ENCODE assay signal across 1 cellular context in genomic region chr3:52226229-52226817, GRCh38.
TF ChIP-seq lines count a peak whose summit lies in the region.

No MANE protein-coding gene starts in this region.

TF ChIP-seq in K562, 482 proteins besides CTCF, POLR2A, EP300 and RAD21:
- TF ChIP-seq NCOR1 (IDR thresholded peaks at IDR 0.05) (no peak), PRMT5 (CRISPR knock-in tag; IDR thresholded peaks at IDR 0.05) (no peak), E4F1 (CRISPR knock-in tag; IDR thresholded peaks at IDR 0.05; ENCODE audit: borderline replicate concordance) (no peak), ZBTB12 (CRISPR knock-in tag; IDR thresholded peaks at IDR 0.05) (no peak), FOXJ2 (tag; IDR thresholded peaks at IDR 0.05) (no peak), RERE (CRISPR knock-in tag; IDR thresholded peaks at IDR 0.05; ENCODE audit: borderline replicate concordance) (no peak), SMARCA5 (IDR thresholded peaks at IDR 0.05) (no peak), ID3 (CRISPR knock-in tag; IDR thresholded peaks at IDR 0.05) (no peak), ID3 (tag; IDR thresholded peaks at IDR 0.05) (no peak), ZKSCAN1 (IDR thresholded peaks at IDR 0.05; ENCODE audit: low read depth, low read length) (no peak), TEAD1 (CRISPR knock-in tag; IDR thresholded peaks at IDR 0.05) (no peak), MXD1 (CRISPR knock-in tag; IDR thresholded peaks at IDR 0.05; ENCODE audit: borderline replicate concordance, poor library complexity, severe bottlenecking) (no peak), HSF4 (CRISPR knock-in tag; IDR thresholded peaks at IDR 0.05; ENCODE audit: borderline replicate concordance) (no peak)
TF ChIP-seq in K562: peak in this region for 0.
